ENCODE assay signal across 8 cellular contexts in genomic region chrX:40736170-40736505, GRCh38. TPM values are rescaled to one million over a fixed set of nuclear protein-coding genes. Genes with fewer than 3 reads are reported as not detected.
DNase-seq lines count a peak whose midpoint lies in the region; ATAC-seq and TF ChIP-seq lines count a peak whose summit lies in the region.

No MANE protein-coding gene starts in this region.

- H3K27ac ChIP-seq in KOPT-K1 (ENCODE audit: low read depth, low read length, poor library complexity, severe bottlenecking) = peak overlapping the region; percentile 84
- H3K27ac ChIP-seq in cingulate gyrus (ENCODE audit: low read depth, low read length) = peak overlapping the region; percentile 88

- TF ChIP-seq CTCF in mucosa of descending colon (IDR thresholded peaks at IDR 0.05) = no peak

- H3K4me1 ChIP-seq in mucosa of descending colon (ENCODE audit: low read depth) = peaks cover 17% of the 10 kb centered on the region

- H3K9me3 ChIP-seq in KOPT-K1 (ENCODE audit: insufficient read depth, low read length, poor library complexity, severe bottlenecking) (no peaks in the 10 kb centered on the region), mucosa of descending colon (no peaks in the 10 kb centered on the region)

- H3K4me3 ChIP-seq in mucosa of descending colon = peak overlapping the region; percentile 57

- H3K36me3 ChIP-seq in KOPT-K1 (ENCODE audit: insufficient read depth, low read length) (0 out of 2 replicates have a peak, but pooled peaks cover 7% of the 10 kb centered on the region), mucosa of descending colon (ENCODE audit: low read depth) (no peaks in the 10 kb centered on the region)

- DNase-seq in DMS 273 (lab: John Stamatoyannopoulos, UW; ENCODE audit: unreplicated experiment) (peak; percentile 75), mucosa of descending colon (peak in 1 of 3 donors; percentile 33), cerebellar cortex (ENCODE audit: low spot score) (no peak), GM19238 (ENCODE audit: insufficient read length, low spot score) (no peak), 8988T (no peak), NCI-H446 treated with DMSO at 0.1 percent for 48 hours (lab: John Stamatoyannopoulos, UW) (no peak)

- intact Hi-C loops in mucosa of descending colon (cut with DNase I, micrococcal nuclease) = no loop called here

- ATAC-seq in mucosa of descending colon = peak; percentile 7

RNA-seq across cellular contexts. Expression of gene MED14, which starts 0.8 kb away (rescaled TPM):
- total RNA-seq in mucosa of descending colon = 10 to 100 TPM; 49.2 to 71.8 (median 57.1) TPM
